In the genomic region with DNA sequence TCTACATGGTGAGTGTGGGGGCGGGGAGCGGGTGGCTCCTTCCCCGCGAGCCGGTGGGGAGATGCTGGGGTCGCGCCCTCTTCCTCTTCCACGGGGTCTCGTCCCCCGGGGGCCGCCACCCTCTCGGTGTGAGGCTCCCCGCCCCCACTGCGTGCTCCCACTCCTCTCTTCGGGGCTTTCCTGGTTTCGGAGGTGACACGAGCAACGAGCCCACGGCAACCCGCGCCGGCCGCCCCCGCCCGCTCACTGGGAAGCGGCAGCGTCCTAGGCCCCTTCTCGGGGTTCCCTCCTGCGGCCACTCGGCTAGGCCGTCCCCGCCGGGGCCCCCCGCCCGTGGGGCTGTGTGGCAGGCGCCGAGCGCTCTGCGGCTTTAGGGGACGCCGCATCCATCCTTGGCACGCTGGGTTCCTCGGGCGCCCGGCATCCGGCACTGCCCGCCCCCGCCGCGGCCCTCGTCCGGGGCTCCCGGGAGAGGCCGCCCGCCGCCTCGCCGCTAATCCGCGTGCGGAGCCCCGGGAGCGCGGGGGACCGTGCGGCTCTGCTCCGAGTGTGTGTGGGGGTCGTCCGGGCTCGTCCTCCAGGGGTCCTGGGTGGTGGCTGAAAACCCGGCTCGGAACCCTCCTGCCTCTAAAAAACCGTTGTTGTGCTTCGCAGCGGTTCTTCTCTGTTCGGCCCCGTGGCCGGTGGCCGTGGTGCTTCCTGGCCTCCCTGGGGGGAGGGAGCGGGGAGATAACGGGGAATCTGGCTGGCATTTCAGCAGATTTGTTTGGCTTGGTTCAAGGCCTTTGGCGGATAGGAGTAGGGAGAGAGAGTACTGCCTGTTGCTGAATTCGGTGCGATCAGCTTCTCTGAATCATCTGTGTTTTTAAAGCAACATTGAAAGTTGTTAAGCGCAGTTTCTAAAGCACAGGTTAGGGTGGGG, we compare ENCODE assay signal across 8 cellular contexts. TPM values are rescaled to one million over a fixed set of nuclear protein-coding genes. Genes with fewer than 3 reads are reported as not detected.
DNase-seq lines count a peak whose midpoint lies in the region; ATAC-seq and TF ChIP-seq lines count a peak whose summit lies in the region.

No MANE protein-coding gene starts in this region.

- peak overlapping the region; percentile 97 for H3K9ac ChIP-seq in ES-I3 (ENCODE audit: low read depth, low read length)
- peak overlapping the region; percentile 84 to 91 (median 85) for H3K9ac ChIP-seq in skeletal muscle tissue (ENCODE audit: low read depth in 1 of 3, low read length in 3 of 3)

- DNase-seq in KG1 (lab: John Stamatoyannopoulos, UW): peak; percentile 51
- peak; percentile 66 for DNase-seq in activated B cell treated with CpG ODN at 0.5 μM for 24 hours
- DNase-seq in caudate nucleus (lab: John Stamatoyannopoulos, UW): peak in 35 of 61 donors; percentile 17 to 75 (median 51)
- peak; percentile 48 for DNase-seq in iPS-NIHi7 (ENCODE audit: extremely low spot score)
- DNase-seq in NCI-H1048 (lab: John Stamatoyannopoulos, UW): no peak

- no peaks in the 10 kb centered on the region for H3K27me3 ChIP-seq in skeletal muscle tissue (ENCODE audit: control insufficient read depth in 3 of 3, insufficient read depth in 3 of 3, low read length in 3 of 3)

- H3K4me1 Mint-ChIP-seq in activated B cell treated with CpG ODN at 0.5 μM for 24 hours: peaks cover 31% of the 10 kb centered on the region

- no peaks in the 10 kb centered on the region for H3K9me3 ChIP-seq in ES-I3 (ENCODE audit: control insufficient read depth, insufficient read depth, low read length)
- H3K9me3 ChIP-seq in skeletal muscle tissue (ENCODE audit: control insufficient read depth in 3 of 3, low read length in 3 of 3): no peaks in the 10 kb centered on the region

- no peak for TF ChIP-seq CTCF in activated B cell treated with CpG ODN at 0.5 μM for 24 hours (IDR thresholded peaks at IDR 0.05)

- peaks cover 6% of the 10 kb centered on the region; the same call in 1 of the 2 replicates for H3K4me1 ChIP-seq in ES-I3 (ENCODE audit: insufficient read depth, low read length)
- peaks cover 21 to 34% (median 28%) of the 10 kb centered on the region in 3 donors for H3K4me1 ChIP-seq in skeletal muscle tissue (ENCODE audit: control insufficient read depth in 3 of 3, insufficient read depth in 3 of 3, low read length in 3 of 3)

- H3K4me3 ChIP-seq in skeletal muscle tissue (ENCODE audit: low read length in 3 of 3): peak overlapping the region; percentile 72 to 82 (median 73)

- no peaks in the 10 kb centered on the region for H3K9me3 Mint-ChIP-seq in activated B cell treated with CpG ODN at 0.5 μM for 24 hours

- POLR2A ChIA-PET in activated B cell treated with CpG ODN at 0.5 μM for 24 hours (lab: Charles Lee): interaction anchor here (0.9 to 2.0 kb wide), 7 partner anchors 21 to 1141 kb away, joined by 3 to 28 read pairs (median 5); a partner anchor contains a TSS

- peak; percentile 21 for ATAC-seq in GM21737 (IDR thresholded peaks at IDR 0.05; ENCODE audit: unreplicated experiment)
- ATAC-seq in activated B cell treated with CpG ODN at 0.5 μM for 24 hours (ENCODE audit: low read depth): peak; percentile 3

- peaks cover 8% of the 10 kb centered on the region for H3K36me3 Mint-ChIP-seq in activated B cell treated with CpG ODN at 0.5 μM for 24 hours (ENCODE audit: low read depth)

- no peaks in the 10 kb centered on the region for H3K27me3 Mint-ChIP-seq in activated B cell treated with CpG ODN at 0.5 μM for 24 hours

- H3K27ac ChIP-seq in caudate nucleus (ENCODE audit: low read depth, low read length) (peak overlapping the region; percentile 78), skeletal muscle tissue (ENCODE audit: low read depth, low read length) (peak overlapping the region; percentile 88)

- intact Hi-C loops in activated B cell treated with CpG ODN at 0.5 μM for 24 hours (cut with micrococcal nuclease): loop anchor here (1.0 to 5.0 kb wide), 11 partner anchors 22 to 1090 kb away; a partner anchor contains a TSS

- no peaks in the 10 kb centered on the region for H3K36me3 ChIP-seq in ES-I3 (ENCODE audit: insufficient read depth, low read length)
- H3K36me3 ChIP-seq in skeletal muscle tissue (ENCODE audit: control insufficient read depth in 3 of 3, insufficient read depth in 3 of 3, low read length in 3 of 3): no peaks in the 10 kb centered on the region

- CTCF ChIA-PET in activated B cell treated with CpG ODN at 0.5 μM for 24 hours (lab: Charles Lee): interaction anchor here (0.8 to 4.3 kb wide), 13 partner anchors 9 to 844 kb away, joined by 4 to 48 read pairs (median 6); no protein-coding TSS in a partner anchor

- H3K4me3 Mint-ChIP-seq in activated B cell treated with CpG ODN at 0.5 μM for 24 hours: peak overlapping the region; percentile 93

- peak overlapping the region; percentile 88 for H3K27ac Mint-ChIP-seq in activated B cell treated with CpG ODN at 0.5 μM for 24 hours

RNA-seq across cellular contexts. Expression of a gene that starts 1.0 kb away (rescaled TPM):
- total RNA-seq in activated B cell treated with CpG ODN at 0.5 μM for 24 hours (53.6 and 64.7 TPM in 2 replicates), skeletal muscle tissue (79.3 TPM)
